25 cellular contexts compared by ENCODE assay signal in genomic region chr4:25523405-25523804, GRCh38.
"Had no signal": no experiment of that assay in that cellular context is flagged by ENCODE, and none has a peak within 500 bp of the region (broad histone marks: within the 10 kb centered on the region; RNA-seq: fewer than 3 reads in every experiment).

No MANE protein-coding gene starts in this region.

- H3K27me3 ChIP-seq: ascending aorta, suprapubic skin, upper lobe of left lung had no signal

- H3K4me3 ChIP-seq: ascending aorta, coronary artery, heart left ventricle, left ventricle myocardium inferior, prostate gland, suprapubic skin, upper lobe of left lung had no signal

- ATAC-seq: activated CD8-positive, alpha-beta T cell treated with anti-CD3 and anti-CD28 coated beads, Interleukin-2, amount 10 ng/mL, durations not matched to agents 7 days and 5 days; foreskin keratinocyte; heart left ventricle; sciatic nerve had no signal

- H3K36me3 ChIP-seq: ascending aorta, heart left ventricle, left ventricle myocardium inferior, prostate gland, suprapubic skin, upper lobe of left lung, WERI-Rb-1 had no signal

- H3K36me3 Mint-ChIP-seq: memory B cell; natural killer cell treated with Interleukin-12 subunit alpha and Interleukin-12 subunit beta and Interleukin-15 and Interleukin-18, amount 100 ng/mL, for 72 hours had no signal

- H3K9me3 Mint-ChIP-seq: activated T-helper 1 cell treated with anti-CD3 and anti-CD28 coated beads, Interleukin-12 subunit alpha, Interleukin-12 subunit beta, Interleukin-2, Interleukin-4 antibody, amounts not matched to agents 30 ng/mL and 10 ng/mL and 1 ng/mL, durations not matched to agents 14 hours and 24 hours and 36 hours; memory B cell; natural killer cell treated with Interleukin-12 subunit alpha and Interleukin-12 subunit beta and Interleukin-15 and Interleukin-18, amount 100 ng/mL, for 72 hours had no signal

- H3K27ac Mint-ChIP-seq: activated CD8-positive, alpha-beta T cell treated with anti-CD3 and anti-CD28 coated beads, Interleukin-2, amount 10 ng/mL, durations not matched to agents 7 days and 5 days; activated T-helper 1 cell treated with anti-CD3 and anti-CD28 coated beads, Interleukin-12 subunit alpha, Interleukin-12 subunit beta, Interleukin-2, Interleukin-4 antibody, amounts not matched to agents 30 ng/mL and 10 ng/mL and 1 ng/mL, durations not matched to agents 14 hours and 24 hours and 36 hours; memory B cell; natural killer cell treated with Interleukin-12 subunit alpha and Interleukin-12 subunit beta and Interleukin-15 and Interleukin-18, amount 100 ng/mL, for 72 hours had no signal

- H3K4me3 Mint-ChIP-seq: activated CD8-positive, alpha-beta T cell treated with anti-CD3 and anti-CD28 coated beads, Interleukin-2, amount 10 ng/mL, durations not matched to agents 7 days and 5 days; activated T-helper 1 cell treated with anti-CD3 and anti-CD28 coated beads, Interleukin-12 subunit alpha, Interleukin-12 subunit beta, Interleukin-2, Interleukin-4 antibody, amounts not matched to agents 30 ng/mL and 10 ng/mL and 1 ng/mL, durations not matched to agents 14 hours and 24 hours and 36 hours; memory B cell; natural killer cell treated with Interleukin-12 subunit alpha and Interleukin-12 subunit beta and Interleukin-15 and Interleukin-18, amount 100 ng/mL, for 72 hours had no signal

- DNase-seq: activated CD4-positive, alpha-beta T cell treated with anti-CD3 and anti-CD28 coated beads for 48 hours; activated CD8-positive, alpha-beta memory T cell treated with anti-CD3 and anti-CD28 coated beads, Interleukin-2, amount 50 U/mL, for 48 hours; activated CD8-positive, alpha-beta T cell treated with anti-CD3 and anti-CD28 coated beads, Interleukin-2, amount 10 ng/mL, durations not matched to agents 7 days and 5 days; activated naive CD4-positive, alpha-beta T cell; caudate nucleus; effector memory CD4-positive, alpha-beta T cell; erythroblast; heart left ventricle; left ventricle myocardium inferior; occipital lobe; stimulated activated CD4-positive, alpha-beta T cell treated with anti-CD3 and anti-CD28 coated beads, Interleukin-12 subunit alpha, Interleukin-12 subunit beta, amount 100 ng/mL, for 4 hours; stimulated activated naive CD4-positive, alpha-beta T cell treated with Interleukin-2 at 50 U/mL for 16 hours; T-helper 1 cell; upper lobe of left lung; WERI-Rb-1 had no signal

- FAIRE-seq: islet of Langerhans had no signal

- H3K4me1 Mint-ChIP-seq: memory B cell had no signal
